16 cellular contexts compared by ENCODE assay signal in the genomic region with DNA sequence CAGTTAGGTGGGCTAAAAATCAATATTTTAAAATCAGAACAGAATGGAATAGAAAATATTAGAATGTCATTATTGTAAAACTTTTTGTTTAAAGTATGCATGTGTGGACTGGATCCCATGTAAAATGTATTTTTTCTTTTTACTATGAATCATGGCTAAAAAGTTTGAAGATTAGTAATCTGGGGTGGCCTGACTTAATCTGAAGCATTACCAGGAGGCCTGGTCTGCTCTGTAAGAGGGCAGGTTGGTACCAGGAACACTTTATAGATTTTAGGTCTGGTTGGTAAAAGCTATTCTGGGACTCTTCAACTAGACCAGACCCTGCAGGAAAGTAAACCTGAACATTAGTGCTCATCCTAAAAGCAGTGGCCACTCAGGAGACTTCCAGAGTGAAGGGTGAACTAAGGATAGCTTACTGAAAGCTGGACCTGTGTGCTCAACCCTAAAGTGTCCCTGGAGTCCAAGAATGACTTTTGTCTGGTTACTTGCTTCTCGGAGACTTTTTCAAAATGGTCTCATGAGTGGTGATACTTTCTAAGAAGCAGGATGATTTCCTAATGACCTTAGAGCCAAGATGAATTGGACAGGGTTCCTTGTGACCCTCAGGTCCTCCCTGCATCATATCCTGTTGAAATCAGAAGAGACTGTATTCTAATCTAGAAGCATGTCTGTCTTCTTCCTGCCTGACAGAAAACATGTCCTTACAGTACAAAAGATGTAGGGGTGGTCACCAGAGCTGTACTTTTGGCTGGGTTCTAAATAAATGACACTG. TPM values are rescaled to one million over a fixed set of nuclear protein-coding genes. Genes with fewer than 3 reads are reported as not detected.
DNase-seq lines count a peak whose midpoint lies in the region; ATAC-seq, FAIRE-seq and TF ChIP-seq lines count a peak whose summit lies in the region.
"Had no signal": no experiment of that assay in that cellular context is flagged by ENCODE, and none has a peak within 500 bp of the region (broad histone marks: within the 10 kb centered on the region; RNA-seq: fewer than 3 reads in every experiment).

No MANE protein-coding gene starts in this region.

- H3K4me3 ChIP-seq in breast epithelium (no peak overlapping the region), fibroblast of mammary gland (ENCODE audit: control insufficient read depth, low read depth, low read length) (no peak overlapping the region), muscle layer of duodenum (ENCODE audit: low read depth in 1 of 2, low read length in 2 of 2) (no peak overlapping the region), aorta (ENCODE audit: low read length in 2 of 2) (no peak overlapping the region)
- H3K4me3 ChIP-seq: GM23338, prostate gland had no signal

- TF ChIP-seq POLR2A in breast epithelium (IDR thresholded peaks at IDR 0.05) (no peak), GM12891 (IDR thresholded peaks at IDR 0.05; ENCODE audit: low read depth, low read length) (no peak)

- H3K4me1 ChIP-seq in breast epithelium (peaks cover 0 to 5% of the 10 kb centered on the region in 2 donors), muscle layer of duodenum (ENCODE audit: control insufficient read depth in 1 of 2, insufficient read depth in 2 of 2, low read length in 2 of 2) (peaks cover 5 to 36% of the 10 kb centered on the region in 2 donors), aorta (ENCODE audit: control insufficient read depth in 1 of 2, insufficient read depth in 2 of 2, low read length in 2 of 2) (peaks cover 0 to 5% of the 10 kb centered on the region in 2 donors)

- H3K36me3 ChIP-seq in breast epithelium (no peaks in the 10 kb centered on the region), muscle layer of duodenum (ENCODE audit: control insufficient read depth in 1 of 2, insufficient read depth in 2 of 2, low read length in 2 of 2) (no peaks in the 10 kb centered on the region), aorta (ENCODE audit: control insufficient read depth in 1 of 2, insufficient read depth in 2 of 2, low read length in 1 of 2) (no peaks in the 10 kb centered on the region)
- H3K36me3 ChIP-seq: prostate gland had no signal

- H3K9me3 ChIP-seq in breast epithelium = no peaks in the 10 kb centered on the region
- H3K9me3 ChIP-seq in muscle layer of duodenum (ENCODE audit: control insufficient read depth in 1 of 2, low read length in 2 of 2) = no peaks in the 10 kb centered on the region
- H3K9me3 ChIP-seq in aorta (ENCODE audit: control insufficient read depth, low read length) = no peaks in the 10 kb centered on the region
- H3K9me3 ChIP-seq: prostate gland had no signal

- H3K27ac ChIP-seq in breast epithelium = peak overlapping the region; percentile 74 to 81
- H3K27ac ChIP-seq in muscle layer of duodenum (ENCODE audit: low read length) = peak overlapping the region; percentile 56
- H3K27ac ChIP-seq in aorta (ENCODE audit: low read depth in 1 of 2, low read length in 2 of 2) = peak overlapping the region; percentile 61 to 67
- H3K27ac ChIP-seq: 22Rv1, HL-60 had no signal

- POLR2A ChIA-PET in MCF 10A (lab: Yijun Ruan, JAX) = no interaction called here

- no TSS peak for BruUV-seq in MCF 10A (replicated peaks; lab: Mats Ljungman, UMichigan)

- FAIRE-seq in GM12891 (lab: Jason Lieb, UNC) = no peak

- no peaks in the 10 kb centered on the region for H3K4me1 Mint-ChIP-seq in MCF 10A (ENCODE audit: insufficient read depth, unreplicated experiment)
- peaks cover 2% of the 10 kb centered on the region for H3K4me1 Mint-ChIP-seq in T-helper 2 cell treated with Interferon-gamma antibody and Interleukin-4, amounts not matched to agents 5 μg/mL and 100 μg/mL, for 36 hours (ENCODE audit: low read depth)

- intact Hi-C loops in breast epithelium (cut with DNase I; ENCODE audit: low total_unique reads) (no loop called here), MCF 10A (cut with micrococcal nuclease) (no loop called here), aorta (cut with DNase I) (no loop called here)

- CTCF ChIA-PET in MCF 10A (lab: Yijun Ruan, JAX) = interaction anchor here (1.4 kb wide), 1 partner anchor 32 kb away, joined by 3 read pairs; no protein-coding TSS in a partner anchor

- WGBS in aorta, 2 donors = 4 to 13% methylated on average over 1 of the region's 1 CpG

- DNase-seq in breast epithelium (ENCODE audit: low spot score in 2 of 2) = no peak
- no peak for DNase-seq in MCF 10A (ENCODE audit: unreplicated experiment)
- DNase-seq in fibroblast of mammary gland (ENCODE audit: low read depth) = peak; percentile 71
- DNase-seq in aorta = no peak
- DNase-seq in GM12891 (ENCODE audit: insufficient read length, low spot score) = no peak
- no peak for DNase-seq in T-helper 2 cell treated with Interferon-gamma antibody and Interleukin-4, amounts not matched to agents 5 μg/mL and 100 μg/mL, for 36 hours (ENCODE audit: low spot score)
- no peak for DNase-seq in CD1c-positive myeloid dendritic cell (ENCODE audit: extremely low spot score)
- DNase-seq: activated CD8-positive, alpha-beta memory T cell treated with anti-CD3 and anti-CD28 coated beads for 24 hours; activated naive CD4-positive, alpha-beta T cell treated with anti-CD3 and anti-CD28 coated beads for 36 hours; NCI-H2171 treated with DMSO at 0.1 percent for 48 hours; OCI-M1 had no signal

- H3K9me3 Mint-ChIP-seq in MCF 10A (ENCODE audit: unreplicated experiment) = no peaks in the 10 kb centered on the region
- no peaks in the 10 kb centered on the region for H3K9me3 Mint-ChIP-seq in T-helper 2 cell treated with Interferon-gamma antibody and Interleukin-4, amounts not matched to agents 5 μg/mL and 100 μg/mL, for 36 hours
- H3K9me3 Mint-ChIP-seq: activated naive CD4-positive, alpha-beta T cell treated with anti-CD3 and anti-CD28 coated beads for 36 hours; GM23338 had no signal

- ATAC-seq in aorta (ENCODE audit: low FRiP score) = peak; percentile 23
- ATAC-seq: GM23338 had no signal

- no peak overlapping the region for H3K4me3 Mint-ChIP-seq in MCF 10A (ENCODE audit: unreplicated experiment)
- H3K4me3 Mint-ChIP-seq in T-helper 2 cell treated with Interferon-gamma antibody and Interleukin-4, amounts not matched to agents 5 μg/mL and 100 μg/mL, for 36 hours = no peak overlapping the region
- H3K4me3 Mint-ChIP-seq: activated naive CD4-positive, alpha-beta T cell treated with anti-CD3 and anti-CD28 coated beads for 36 hours; GM23338 had no signal

- H3K27ac Mint-ChIP-seq in MCF 10A (ENCODE audit: low read depth, unreplicated experiment) = no peak overlapping the region
- no peak overlapping the region for H3K27ac Mint-ChIP-seq in T-helper 2 cell treated with Interferon-gamma antibody and Interleukin-4, amounts not matched to agents 5 μg/mL and 100 μg/mL, for 36 hours
- H3K27ac Mint-ChIP-seq: activated naive CD4-positive, alpha-beta T cell treated with anti-CD3 and anti-CD28 coated beads for 36 hours; GM23338 had no signal

- TF ChIP-seq CTCF in breast epithelium (IDR thresholded peaks at IDR 0.05) (no peak), MCF 10A (IDR thresholded peaks at IDR 0.05; ENCODE audit: unreplicated experiment) (no peak), fibroblast of mammary gland (conservative IDR thresholded peaks at IDR 0.05; ENCODE audit: control insufficient read depth, insufficient read depth, low read depth, low read length) (no peak)

- no peaks in the 10 kb centered on the region for H3K27me3 Mint-ChIP-seq in MCF 10A (ENCODE audit: insufficient read depth, unreplicated experiment)
- H3K27me3 Mint-ChIP-seq in T-helper 2 cell treated with Interferon-gamma antibody and Interleukin-4, amounts not matched to agents 5 μg/mL and 100 μg/mL, for 36 hours (ENCODE audit: low read depth) = no peaks in the 10 kb centered on the region

- H3K27me3 ChIP-seq in breast epithelium (no peaks in the 10 kb centered on the region), muscle layer of duodenum (ENCODE audit: low read depth, low read length) (no peaks in the 10 kb centered on the region), aorta (ENCODE audit: control insufficient read depth in 1 of 2, insufficient read depth in 2 of 2, low read length in 1 of 2) (no peaks in the 10 kb centered on the region)

- H3K36me3 Mint-ChIP-seq in MCF 10A (ENCODE audit: insufficient read depth, unreplicated experiment) = no peaks in the 10 kb centered on the region
- H3K36me3 Mint-ChIP-seq in T-helper 2 cell treated with Interferon-gamma antibody and Interleukin-4, amounts not matched to agents 5 μg/mL and 100 μg/mL, for 36 hours (ENCODE audit: low read depth) = no peaks in the 10 kb centered on the region

TF ChIP-seq in GM12891, 5 proteins besides CTCF, POLR2A, EP300 and RAD21:
- no peak for TF ChIP-seq POLR2AphosphoS5 (IDR thresholded peaks at IDR 0.05; ENCODE audit: low read depth, low read length)
- no peak for TF ChIP-seq PAX5 (IDR thresholded peaks at IDR 0.05; ENCODE audit: insufficient read depth, low read length, severe bottlenecking)
- no peak for TF ChIP-seq POU2F2 (IDR thresholded peaks at IDR 0.05; ENCODE audit: low read depth, low read length)
- no peak for TF ChIP-seq TAF1 (IDR thresholded peaks at IDR 0.05; ENCODE audit: low read depth, low read length)
- no peak for TF ChIP-seq SPI1 (IDR thresholded peaks at IDR 0.05; ENCODE audit: low read depth, low read length)
TF ChIP-seq in GM12891: peak in this region for 0.

RNA-seq across cellular contexts. Expression of gene RGL1, which starts 16.6 kb away (rescaled TPM):
- total RNA-seq in breast epithelium (10 to 100 TPM; 24.9 to 70.2 (median 26.8) TPM), MCF 10A (2022) (2.1 and 2.3 TPM in 2 replicates), aorta (10 to 100 TPM; 24.0 to 51.6 TPM)
- polyA plus RNA-seq in aorta = 1 to 10 TPM; 7.0 to 8.8 TPM
- 6.6 TPM for polyA plus RNA-seq in GM12891 (2012; ENCODE audit: low read depth, missing spikeins)
